ENCODE assay signal across 20 cellular contexts in the genomic region with DNA sequence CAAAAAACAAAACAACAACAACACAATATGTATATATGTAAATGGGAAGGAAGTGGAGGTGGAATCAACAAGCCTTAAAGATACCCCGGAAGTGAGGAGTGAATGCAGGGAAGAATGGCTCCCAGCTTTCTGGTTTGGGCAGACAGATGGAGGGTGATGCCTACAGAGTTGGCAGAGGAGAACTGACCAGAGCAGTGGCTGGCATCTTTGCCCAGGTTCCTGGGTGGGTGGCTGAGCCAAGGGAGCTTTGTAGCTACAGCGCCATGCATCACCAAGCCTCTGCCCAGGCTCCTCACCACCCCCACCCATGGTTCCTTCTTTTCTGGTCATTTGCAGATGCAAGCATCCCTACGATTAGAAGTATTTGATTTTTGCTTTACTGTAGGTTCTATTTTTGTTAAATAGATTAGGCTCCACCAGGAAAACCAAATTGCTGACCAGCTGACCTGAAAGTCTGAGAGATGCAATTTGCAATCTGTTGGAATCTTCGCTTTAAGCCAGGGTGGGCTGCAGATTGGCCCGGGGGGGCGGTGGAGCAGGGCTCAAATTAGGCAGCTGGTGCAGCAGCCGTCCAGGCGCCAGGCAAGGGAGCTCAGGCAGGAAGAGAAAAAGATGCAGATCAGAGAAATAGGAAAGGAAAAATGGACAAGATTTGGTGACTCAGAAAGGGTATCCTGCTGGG.
DNase-seq lines count a peak whose midpoint lies in the region; ATAC-seq and TF ChIP-seq lines count a peak whose summit lies in the region.
"Had no signal": no experiment of that assay in that cellular context is flagged by ENCODE, and none has a peak within 500 bp of the region (broad histone marks: within the 10 kb centered on the region; RNA-seq: fewer than 3 reads in every experiment).

No MANE protein-coding gene starts in this region.

- H3K4me3 Mint-ChIP-seq in nephron progenitor cell, result no peak overlapping the region
- H3K4me3 Mint-ChIP-seq: CD14-positive monocyte; CD4-positive, alpha-beta T cell; CD8-positive, alpha-beta memory T cell; HFFc6 had no signal

- no peak for ATAC-seq in HG03342 (IDR thresholded peaks at IDR 0.05; ENCODE audit: unreplicated experiment)
- ATAC-seq: A549 had no signal

- peak overlapping the region; percentile 50 for H3K27ac Mint-ChIP-seq in nephron progenitor cell
- H3K27ac Mint-ChIP-seq: CD14-positive monocyte; CD4-positive, alpha-beta T cell; HFFc6 had no signal

- TF ChIP-seq CTCF in nephron progenitor cell (IDR thresholded peaks at IDR 0.05), result no peak

- H3K9me3 Mint-ChIP-seq in nephron progenitor cell, result peaks cover 12% of the 10 kb centered on the region
- H3K9me3 Mint-ChIP-seq: CD4-positive, alpha-beta T cell; HFFc6 had no signal

- H3K27me3 Mint-ChIP-seq in nephron progenitor cell (ENCODE audit: low read depth, poor library complexity), result peaks cover 31% of the 10 kb centered on the region

- DNase-seq in NCI-H524 (lab: John Stamatoyannopoulos, UW) (peak; percentile 41 to 63), NCI-H524 treated with DMSO at 0.1 percent for 48 hours (lab: John Stamatoyannopoulos, UW) (no peak), NCI-H82 (lab: John Stamatoyannopoulos, UW) (peak; percentile 70), cerebellum (ENCODE audit: low spot score) (peak; percentile 64), nephron progenitor cell (no peak), SKM-1 (lab: John Stamatoyannopoulos, UW; ENCODE audit: unreplicated experiment) (no peak)
- DNase-seq: 8988T; ACHN; AML-193; BE2C; CD4-positive, alpha-beta T cell; CD8-positive, alpha-beta memory T cell; DMS153; DND-41; GDM1; GOT3; HFFc6 had no signal

- H3K4me1 Mint-ChIP-seq in nephron progenitor cell, result peaks cover 10% of the 10 kb centered on the region
- H3K4me1 Mint-ChIP-seq: CD14-positive monocyte; CD8-positive, alpha-beta memory T cell had no signal

- H3K36me3 Mint-ChIP-seq in nephron progenitor cell (ENCODE audit: low read depth), result no peaks in the 10 kb centered on the region
- H3K36me3 Mint-ChIP-seq: CD14-positive monocyte; CD8-positive, alpha-beta memory T cell had no signal

Comparison
In these comparisons a context has a peak if more than half of its experiments do, and no peak if none do; other contexts are left out.
1. DNase-seq: peak in NCI-H524 (2 of 2), NCI-H82 (single experiment) and cerebellum (single experiment); none in NCI-H524 treated with DMSO at 0.1 percent for 48 hours (single experiment), nephron progenitor cell (single experiment) and SKM-1 (single experiment).